23 cellular contexts compared by ENCODE assay signal in the genomic region with DNA sequence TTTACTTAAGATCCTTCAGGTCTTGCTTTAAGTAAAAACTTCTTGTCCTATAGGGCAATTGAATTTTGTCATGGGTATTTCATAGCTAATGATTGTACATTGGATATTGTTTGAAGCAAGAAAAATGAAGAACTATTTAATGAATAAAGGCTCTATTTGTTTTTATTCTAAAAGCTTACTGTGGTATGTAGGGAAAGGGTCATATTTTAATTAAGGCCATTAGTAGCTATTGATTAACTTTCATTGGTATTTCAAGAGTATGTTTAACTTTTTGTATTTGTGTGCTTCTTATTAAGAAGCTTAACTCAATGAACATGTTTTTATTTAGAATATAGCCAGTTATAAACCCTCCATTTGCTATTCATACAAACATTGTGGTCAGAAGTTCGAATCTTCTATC.
DNase-seq lines count a peak whose midpoint lies in the region; ATAC-seq, FAIRE-seq and TF ChIP-seq lines count a peak whose summit lies in the region.
"Had no signal": no experiment of that assay in that cellular context is flagged by ENCODE, and none has a peak within 500 bp of the region (broad histone marks: within the 10 kb centered on the region; RNA-seq: fewer than 3 reads in every experiment).

No MANE protein-coding gene starts in this region.

- H3K9me3 Mint-ChIP-seq in WTC11, result peaks cover 10% of the 10 kb centered on the region

- no peak overlapping the region for H3K4me3 Mint-ChIP-seq in WTC11
- H3K4me3 Mint-ChIP-seq: B cell; CD4-positive, alpha-beta T cell; CD8-positive, alpha-beta T cell had no signal

- 0 out of 2 replicates have a peak overlapping the region, but pooled peaks have one; percentile 19 for H3K27ac Mint-ChIP-seq in WTC11
- H3K27ac Mint-ChIP-seq: B cell; CD4-positive, alpha-beta T cell; CD8-positive, alpha-beta T cell had no signal

- DNase-seq in WTC11 (ENCODE audit: low spot score), result no peak
- no peak for DNase-seq in left lobe of liver (ENCODE audit: low spot score)
- peak; percentile 71 for DNase-seq in renal cortical epithelial cell (ENCODE audit: low read depth)
- DNase-seq in HK-2 (ENCODE audit: unreplicated experiment), result no peak
- no peak for DNase-seq in SHP77 (lab: John Stamatoyannopoulos, UW)
- no peak for DNase-seq in right cardiac atrium
- DNase-seq: 8988T; AML-193; Caco-2; Calu3; CD4-positive, alpha-beta T cell; CD8-positive, alpha-beta T cell; DMS79 treated with DMSO at 0.1 percent for 48 hours; GF-D8 had no signal

- no peak overlapping the region for H3K27ac ChIP-seq in right cardiac atrium (ENCODE audit: low read length)
- H3K27ac ChIP-seq: A549; BLaER1 treated with 17β-estradiol and CSF1 and Interleukin-3, amounts not matched to agents 10 nM and 100 nM; C4-2B had no signal

- ATAC-seq in WTC11 (no peak), left lobe of liver (peak; percentile 35), right cardiac atrium (no peak)
- ATAC-seq: A549; CD8-positive, alpha-beta T cell had no signal

- CTCF ChIA-PET in WTC11 (lab: Charles Lee), result no interaction called here

- POLR2A ChIA-PET in WTC11 (lab: Charles Lee), result no interaction called here

- peaks cover 2% of the 10 kb centered on the region for H3K36me3 Mint-ChIP-seq in WTC11
- H3K36me3 Mint-ChIP-seq: CD8-positive, alpha-beta T cell had no signal

- intact Hi-C loops in right cardiac atrium (cut with DNase I), result no loop called here

- peak; percentile 23 for FAIRE-seq in A204.1 (lab: Jason Lieb, UNC)
- FAIRE-seq: A549, D721Med, G401.6, GM12891, GM19239 had no signal

- H3K4me1 ChIP-seq in right cardiac atrium (ENCODE audit: control insufficient read depth, insufficient read depth, low read length), result no peaks in the 10 kb centered on the region
- H3K4me1 ChIP-seq: A549; BLaER1 treated with 17β-estradiol and CSF1 and Interleukin-3, amounts not matched to agents 10 nM and 100 nM; Caco-2 had no signal

- no peaks in the 10 kb centered on the region for H3K27me3 Mint-ChIP-seq in WTC11 (ENCODE audit: low read depth)
- H3K27me3 Mint-ChIP-seq: B cell; CD4-positive, alpha-beta T cell had no signal

- H3K9me3 ChIP-seq in right cardiac atrium (ENCODE audit: control insufficient read depth, low read length), result no peaks in the 10 kb centered on the region
- H3K9me3 ChIP-seq: A549; BLaER1 treated with 17β-estradiol and CSF1 and Interleukin-3, amounts not matched to agents 10 nM and 100 nM; Caco-2 had no signal

- no peak for TF ChIP-seq CTCF in WTC11 (IDR thresholded peaks at IDR 0.05)

- no peaks in the 10 kb centered on the region for H3K27me3 ChIP-seq in right cardiac atrium (ENCODE audit: control insufficient read depth, insufficient read depth)
- H3K27me3 ChIP-seq: BLaER1 treated with 17β-estradiol and CSF1 and Interleukin-3, amounts not matched to agents 10 nM and 100 nM had no signal

- 64% methylated on average over 1 of the region's 1 CpG for WGBS in right cardiac atrium

- H3K4me3 ChIP-seq in right cardiac atrium (ENCODE audit: low read length), result no peak overlapping the region
- H3K4me3 ChIP-seq: A549; BLaER1 treated with 17β-estradiol and CSF1 and Interleukin-3, amounts not matched to agents 10 nM and 100 nM had no signal

- peaks cover 7% of the 10 kb centered on the region for H3K4me1 Mint-ChIP-seq in WTC11
- H3K4me1 Mint-ChIP-seq: B cell had no signal

TF ChIP-seq in WTC11, 78 proteins besides CTCF, POLR2A, EP300 and RAD21:
- TF ChIP-seq GTF2I (CRISPR knock-in tag; conservative IDR thresholded peaks at IDR 0.05) (no peak), KAT7 (CRISPR knock-in tag; IDR thresholded peaks at IDR 0.05; ENCODE audit: borderline replicate concordance) (no peak), OVOL2 (CRISPR knock-in tag; IDR thresholded peaks at IDR 0.05; ENCODE audit: borderline replicate concordance) (no peak)
- TF ChIP-seq, protein P1, sequence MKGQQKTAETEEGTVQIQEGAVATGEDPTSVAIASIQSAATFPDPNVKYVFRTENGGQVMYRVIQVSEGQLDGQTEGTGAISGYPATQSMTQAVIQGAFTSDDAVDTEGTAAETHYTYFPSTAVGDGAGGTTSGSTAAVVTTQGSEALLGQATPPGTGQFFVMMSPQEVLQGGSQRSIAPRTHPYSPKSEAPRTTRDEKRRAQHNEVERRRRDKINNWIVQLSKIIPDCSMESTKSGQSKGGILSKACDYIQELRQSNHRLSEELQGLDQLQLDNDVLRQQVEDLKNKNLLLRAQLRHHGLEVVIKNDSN (CRISPR knock-in tag; IDR thresholded peaks at IDR 0.05), result no peak
- TF ChIP-seq, protein P2, sequence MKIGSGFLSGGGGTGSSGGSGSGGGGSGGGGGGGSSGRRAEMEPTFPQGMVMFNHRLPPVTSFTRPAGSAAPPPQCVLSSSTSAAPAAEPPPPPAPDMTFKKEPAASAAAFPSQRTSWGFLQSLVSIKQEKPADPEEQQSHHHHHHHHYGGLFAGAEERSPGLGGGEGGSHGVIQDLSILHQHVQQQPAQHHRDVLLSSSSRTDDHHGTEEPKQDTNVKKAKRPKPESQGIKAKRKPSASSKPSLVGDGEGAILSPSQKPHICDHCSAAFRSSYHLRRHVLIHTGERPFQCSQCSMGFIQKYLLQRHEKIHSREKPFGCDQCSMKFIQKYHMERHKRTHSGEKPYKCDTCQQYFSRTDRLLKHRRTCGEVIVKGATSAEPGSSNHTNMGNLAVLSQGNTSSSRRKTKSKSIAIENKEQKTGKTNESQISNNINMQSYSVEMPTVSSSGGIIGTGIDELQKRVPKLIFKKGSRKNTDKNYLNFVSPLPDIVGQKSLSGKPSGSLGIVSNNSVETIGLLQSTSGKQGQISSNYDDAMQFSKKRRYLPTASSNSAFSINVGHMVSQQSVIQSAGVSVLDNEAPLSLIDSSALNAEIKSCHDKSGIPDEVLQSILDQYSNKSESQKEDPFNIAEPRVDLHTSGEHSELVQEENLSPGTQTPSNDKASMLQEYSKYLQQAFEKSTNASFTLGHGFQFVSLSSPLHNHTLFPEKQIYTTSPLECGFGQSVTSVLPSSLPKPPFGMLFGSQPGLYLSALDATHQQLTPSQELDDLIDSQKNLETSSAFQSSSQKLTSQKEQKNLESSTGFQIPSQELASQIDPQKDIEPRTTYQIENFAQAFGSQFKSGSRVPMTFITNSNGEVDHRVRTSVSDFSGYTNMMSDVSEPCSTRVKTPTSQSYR (CRISPR knock-in tag; IDR thresholded peaks at IDR 0.05), result no peak
